In the genomic region with DNA sequence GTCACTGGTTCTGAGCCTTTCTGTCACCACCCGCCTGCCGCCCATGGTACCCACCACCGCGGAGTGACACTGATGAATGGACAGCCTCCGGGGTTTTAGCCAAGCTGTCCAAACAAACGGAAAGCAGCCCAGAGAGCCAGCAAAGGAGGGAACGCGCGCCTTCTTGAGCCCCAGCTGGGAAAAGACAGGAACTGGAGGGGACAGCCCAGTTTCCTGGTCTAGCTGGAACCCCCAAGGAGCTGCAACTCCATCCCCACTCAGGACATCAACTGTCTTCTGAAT, we compare ENCODE assay signal across 14 cellular contexts. TPM values are rescaled to one million over a fixed set of nuclear protein-coding genes. Genes with fewer than 3 reads are reported as not detected.
"Had no signal": no experiment of that assay in that cellular context is flagged by ENCODE, and none has a peak within 500 bp of the region (broad histone marks: within the 10 kb centered on the region; RNA-seq: fewer than 3 reads in every experiment).

No MANE protein-coding gene starts in this region.

- ATAC-seq: left lung; mucosa of descending colon; naive thymus-derived CD4-positive, alpha-beta T cell; stimulated activated naive CD8-positive, alpha-beta T cell treated with anti-CD3 and anti-CD28 coated beads, Interleukin-15, amount 100 ng/mL, for 72 hours; WTC11 had no signal

- H3K27me3 Mint-ChIP-seq: brain had no signal

- H3K4me3 Mint-ChIP-seq: activated naive CD8-positive, alpha-beta T cell treated with anti-CD3 and anti-CD28 coated beads, Interleukin-2, amount 10 ng/mL, durations not matched to agents 7 days and 5 days; brain; memory B cell; naive thymus-derived CD4-positive, alpha-beta T cell; stimulated activated naive CD8-positive, alpha-beta T cell treated with anti-CD3 and anti-CD28 coated beads, Interleukin-15, amount 100 ng/mL, for 72 hours; type B pancreatic cell; WTC11 had no signal

- DNase-seq: activated CD4-positive, alpha-beta T cell treated with anti-CD3 and anti-CD28 coated beads for 48 hours; activated naive CD4-positive, alpha-beta T cell; activated naive CD8-positive, alpha-beta T cell treated with anti-CD3 and anti-CD28 coated beads, Interleukin-2, amount 10 ng/mL, durations not matched to agents 7 days and 5 days; central memory CD4-positive, alpha-beta T cell; islet precursor cell; naive thymus-derived CD4-positive, alpha-beta T cell; stimulated activated CD4-positive, alpha-beta T cell treated with anti-CD3 and anti-CD28 coated beads, Interleukin-1b, Interleukin-23, amount 100 ng/mL, for 48 hours; stimulated activated naive CD8-positive, alpha-beta T cell treated with anti-CD3 and anti-CD28 coated beads, Interleukin-15, amount 100 ng/mL, for 72 hours had no signal

- H3K4me1 Mint-ChIP-seq: activated naive CD8-positive, alpha-beta T cell treated with anti-CD3 and anti-CD28 coated beads, Interleukin-2, amount 10 ng/mL, durations not matched to agents 7 days and 5 days; naive thymus-derived CD4-positive, alpha-beta T cell; stimulated activated naive CD8-positive, alpha-beta T cell treated with anti-CD3 and anti-CD28 coated beads, Interleukin-15, amount 100 ng/mL, for 72 hours had no signal

- H3K36me3 Mint-ChIP-seq: activated naive CD8-positive, alpha-beta T cell treated with anti-CD3 and anti-CD28 coated beads, Interleukin-2, amount 10 ng/mL, durations not matched to agents 7 days and 5 days; brain; memory B cell; naive thymus-derived CD4-positive, alpha-beta T cell; type B pancreatic cell; WTC11 had no signal

- H3K9me3 Mint-ChIP-seq: activated naive CD8-positive, alpha-beta T cell treated with anti-CD3 and anti-CD28 coated beads, Interleukin-2, amount 10 ng/mL, durations not matched to agents 7 days and 5 days; memory B cell; naive thymus-derived CD4-positive, alpha-beta T cell; stimulated activated naive CD8-positive, alpha-beta T cell treated with anti-CD3 and anti-CD28 coated beads, Interleukin-15, amount 100 ng/mL, for 72 hours; type B pancreatic cell; WTC11 had no signal

- H3K27ac Mint-ChIP-seq: activated naive CD8-positive, alpha-beta T cell treated with anti-CD3 and anti-CD28 coated beads, Interleukin-2, amount 10 ng/mL, durations not matched to agents 7 days and 5 days; memory B cell; naive thymus-derived CD4-positive, alpha-beta T cell; stimulated activated naive CD8-positive, alpha-beta T cell treated with anti-CD3 and anti-CD28 coated beads, Interleukin-15, amount 100 ng/mL, for 72 hours; type B pancreatic cell; WTC11 had no signal

RNA-seq across cellular contexts. Expression of a gene that starts 33.8 kb away (rescaled TPM):
- total RNA-seq: activated naive CD8-positive, alpha-beta T cell treated with anti-CD3 and anti-CD28 coated beads, Interleukin-2, amount 10 ng/mL, durations not matched to agents 7 days and 5 days; naive thymus-derived CD4-positive, alpha-beta T cell had no signal
